ENCODE assay signal across 9 cellular contexts in genomic region chr11:128399186-128399585, GRCh38.
DNase-seq lines count a peak whose midpoint lies in the region; ATAC-seq, FAIRE-seq and TF ChIP-seq lines count a peak whose summit lies in the region.
"Had no signal": no experiment of that assay in that cellular context is flagged by ENCODE, and none has a peak within 500 bp of the region (broad histone marks: within the 10 kb centered on the region; RNA-seq: fewer than 3 reads in every experiment).

No MANE protein-coding gene starts in this region.

- no peak overlapping the region for H3K27ac ChIP-seq in astrocyte (ENCODE audit: low read depth, low read length)

- H3K79me2 ChIP-seq in astrocyte (ENCODE audit: insufficient read depth, low read length): no peaks in the 10 kb centered on the region

- H4K20me1 ChIP-seq in astrocyte (ENCODE audit: insufficient read depth, low read length): no peaks in the 10 kb centered on the region

- TF ChIP-seq CTCF in natural killer cell (IDR thresholded peaks at IDR 0.05): no peak
- no peak for TF ChIP-seq CTCF in astrocyte (IDR thresholded peaks at IDR 0.05; ENCODE audit: insufficient read depth, low read depth, low read length)

- no peaks in the 10 kb centered on the region for H3K27me3 Mint-ChIP-seq in natural killer cell treated with Interleukin-12 subunit alpha and Interleukin-12 subunit beta and Interleukin-15 and Interleukin-18, amount 100 ng/mL, for 72 hours
- H3K27me3 Mint-ChIP-seq in natural killer cell (ENCODE audit: low read depth in 2 of 2) (peaks cover 0 to 3% of the 10 kb centered on the region in 2 donors), astrocyte (ENCODE audit: low read depth, unreplicated experiment) (peaks cover 3% of the 10 kb centered on the region)
- H3K27me3 Mint-ChIP-seq in stimulated activated naive CD8-positive, alpha-beta T cell treated with anti-CD3 and anti-CD28 coated beads, Interleukin-15, amount 100 ng/mL, for 72 hours: no peaks in the 10 kb centered on the region

- H2AFZ ChIP-seq in astrocyte (ENCODE audit: low read depth, low read length): no peak overlapping the region

- H3K36me3 Mint-ChIP-seq in natural killer cell treated with Interleukin-12 subunit alpha and Interleukin-12 subunit beta and Interleukin-15 and Interleukin-18, amount 100 ng/mL, for 72 hours: peaks cover 5% of the 10 kb centered on the region
- H3K36me3 Mint-ChIP-seq in natural killer cell (no peaks in the 10 kb centered on the region), astrocyte (ENCODE audit: low read depth, unreplicated experiment) (no peaks in the 10 kb centered on the region)

- peaks cover 18 to 28% of the 10 kb centered on the region in 2 donors for H3K4me1 Mint-ChIP-seq in natural killer cell treated with Interleukin-12 subunit alpha and Interleukin-12 subunit beta and Interleukin-15 and Interleukin-18, amount 100 ng/mL, for 72 hours (ENCODE audit: low read depth in 2 of 2)
- H3K4me1 Mint-ChIP-seq in natural killer cell (peaks cover 6 to 10% of the 10 kb centered on the region in 2 donors), astrocyte (ENCODE audit: low read depth, unreplicated experiment) (peaks cover 20% of the 10 kb centered on the region)
- H3K4me1 Mint-ChIP-seq in stimulated activated naive CD8-positive, alpha-beta T cell treated with anti-CD3 and anti-CD28 coated beads, Interleukin-15, amount 100 ng/mL, for 72 hours: peaks cover 30% of the 10 kb centered on the region

- H3K4me2 ChIP-seq in astrocyte (ENCODE audit: low read length): no peak overlapping the region

- no peaks in the 10 kb centered on the region for H3K9me3 Mint-ChIP-seq in natural killer cell treated with Interleukin-12 subunit alpha and Interleukin-12 subunit beta and Interleukin-15 and Interleukin-18, amount 100 ng/mL, for 72 hours
- no peaks in the 10 kb centered on the region for H3K9me3 Mint-ChIP-seq in natural killer cell
- no peaks in the 10 kb centered on the region for H3K9me3 Mint-ChIP-seq in astrocyte (ENCODE audit: unreplicated experiment)
- peaks cover 0 to 6% of the 10 kb centered on the region in 2 donors for H3K9me3 Mint-ChIP-seq in stimulated activated naive CD8-positive, alpha-beta T cell treated with anti-CD3 and anti-CD28 coated beads, Interleukin-15, amount 100 ng/mL, for 72 hours

- no peaks in the 10 kb centered on the region for H3K36me3 ChIP-seq in astrocyte (ENCODE audit: insufficient read depth, low read length)

- no peaks in the 10 kb centered on the region for H3K27me3 ChIP-seq in astrocyte (ENCODE audit: insufficient read depth, low read length)

- H3K9me3 ChIP-seq in astrocyte (ENCODE audit: insufficient read depth, low read depth, low read length): no peaks in the 10 kb centered on the region

- no peak overlapping the region for H3K4me3 ChIP-seq in astrocyte (ENCODE audit: insufficient read depth, low read depth, low read length)

- no peak overlapping the region for H3K4me3 Mint-ChIP-seq in natural killer cell treated with Interleukin-12 subunit alpha and Interleukin-12 subunit beta and Interleukin-15 and Interleukin-18, amount 100 ng/mL, for 72 hours
- H3K4me3 Mint-ChIP-seq in natural killer cell (no peak overlapping the region), astrocyte (ENCODE audit: unreplicated experiment) (no peak overlapping the region)
- no peak overlapping the region for H3K4me3 Mint-ChIP-seq in stimulated activated naive CD8-positive, alpha-beta T cell treated with anti-CD3 and anti-CD28 coated beads, Interleukin-15, amount 100 ng/mL, for 72 hours

- FAIRE-seq in astrocyte (lab: Jason Lieb, UNC) (no peak), frontal cortex (lab: Jason Lieb, UNC) (no peak)

- no peaks in the 10 kb centered on the region for H3K4me1 ChIP-seq in astrocyte (ENCODE audit: insufficient read depth, low read length)

- peak overlapping the region; percentile 60 to 87 for H3K27ac Mint-ChIP-seq in natural killer cell treated with Interleukin-12 subunit alpha and Interleukin-12 subunit beta and Interleukin-15 and Interleukin-18, amount 100 ng/mL, for 72 hours
- no peak overlapping the region for H3K27ac Mint-ChIP-seq in natural killer cell
- H3K27ac Mint-ChIP-seq in astrocyte (ENCODE audit: unreplicated experiment): peak overlapping the region; percentile 12
- H3K27ac Mint-ChIP-seq in stimulated activated naive CD8-positive, alpha-beta T cell treated with anti-CD3 and anti-CD28 coated beads, Interleukin-15, amount 100 ng/mL, for 72 hours: peak overlapping the region in 1 of 2 donors; percentile 63

- peak; percentile 50 to 65 for ATAC-seq in natural killer cell treated with Interleukin-12 subunit alpha and Interleukin-12 subunit beta and Interleukin-15 and Interleukin-18, amount 100 ng/mL, for 72 hours
- ATAC-seq in natural killer cell (no peak), HG03354 (IDR thresholded peaks at IDR 0.05; ENCODE audit: poor library complexity, severe bottlenecking, unreplicated experiment) (peak; percentile 79)
- ATAC-seq in stimulated activated naive CD8-positive, alpha-beta T cell treated with anti-CD3 and anti-CD28 coated beads, Interleukin-15, amount 100 ng/mL, for 72 hours: peak; percentile 90

- H3K9ac ChIP-seq in astrocyte (ENCODE audit: low read length): no peak overlapping the region

- DNase-seq in natural killer cell treated with Interleukin-12 subunit alpha and Interleukin-12 subunit beta and Interleukin-15 and Interleukin-18, amount 100 ng/mL, for 72 hours (ENCODE audit: low spot score): no peak
- no peak for DNase-seq in natural killer cell
- peak; percentile 50 for DNase-seq in astrocyte (ENCODE audit: low read depth)
- DNase-seq in stimulated activated naive CD8-positive, alpha-beta T cell treated with anti-CD3 and anti-CD28 coated beads, Interleukin-15, amount 100 ng/mL, for 72 hours: peak in 1 of 2 donors; percentile 19
- no peak for DNase-seq in frontal cortex (ENCODE audit: low spot score in 2 of 2)
- no peak for DNase-seq in Ammon's horn (ENCODE audit: low spot score)
- no peak for DNase-seq in NCI-H82 treated with DMSO at 0.1 percent for 48 hours (lab: John Stamatoyannopoulos, UW; ENCODE audit: unreplicated experiment)
- DNase-seq: activated CD8-positive, alpha-beta memory T cell treated with anti-CD3 and anti-CD28 coated beads, Interleukin-2, amount 50 U/mL, for 4 hours had no signal

- intact Hi-C loops in natural killer cell (cut with micrococcal nuclease): no loop called here

Comparison
In these comparisons a context has a peak if more than half of its experiments do, and no peak if none do; other contexts are left out.
1. ATAC-seq: peak in natural killer cell treated with Interleukin-12 subunit alpha and Interleukin-12 subunit beta and Interleukin-15 and Interleukin-18, amount 100 ng/mL, for 72 hours (2 of 2), HG03354 (single experiment) and stimulated activated naive CD8-positive, alpha-beta T cell treated with anti-CD3 and anti-CD28 coated beads, Interleukin-15, amount 100 ng/mL, for 72 hours (single experiment); none in natural killer cell (0 of 3).
2. H3K27ac Mint-ChIP-seq: peak in natural killer cell treated with Interleukin-12 subunit alpha and Interleukin-12 subunit beta and Interleukin-15 and Interleukin-18, amount 100 ng/mL, for 72 hours (2 of 2) and astrocyte (single experiment); none in natural killer cell (0 of 2).